In genomic region chr10:114616516-114616915, GRCh38 we compare ENCODE assay signal across 23 cellular contexts. TPM values are rescaled to one million over a fixed set of nuclear protein-coding genes. Genes with fewer than 3 reads are reported as not detected.
DNase-seq lines count a peak whose midpoint lies in the region; ATAC-seq and TF ChIP-seq lines count a peak whose summit lies in the region.
"Had no signal": no experiment of that assay in that cellular context is flagged by ENCODE, and none has a peak within 500 bp of the region (broad histone marks: within the 10 kb centered on the region; RNA-seq: fewer than 3 reads in every experiment).

No MANE protein-coding gene starts in this region.

- TF ChIP-seq CTCF in esophagus squamous epithelium (IDR thresholded peaks at IDR 0.05) = no peak

- H3K4me3 ChIP-seq in esophagus squamous epithelium = no peak overlapping the region
- H3K4me3 ChIP-seq: PC-9 had no signal

- no peak for ATAC-seq in HG03135 (IDR thresholded peaks at IDR 0.05; ENCODE audit: unreplicated experiment)

- H3K9me3 ChIP-seq in esophagus squamous epithelium = no peaks in the 10 kb centered on the region
- H3K9me3 ChIP-seq: BE2C had no signal

- TF ChIP-seq POLR2A in esophagus squamous epithelium (IDR thresholded peaks at IDR 0.05) = no peak

- 85 to 91% methylated on average over 4 of the region's 4 CpGs for WGBS in esophagus squamous epithelium, 2 donors

- H3K4me1 ChIP-seq in esophagus squamous epithelium = peaks cover 10 to 47% (median 12%) of the 10 kb centered on the region in 3 donors
- H3K4me1 ChIP-seq: BE2C had no signal

- intact Hi-C loops in esophagus squamous epithelium (cut with DNase I) = no loop called here

- H3K36me3 ChIP-seq in esophagus squamous epithelium = peaks cover 0 to 4% (median 0%) of the 10 kb centered on the region in 3 donors
- H3K36me3 ChIP-seq: BE2C had no signal

- H3K27me3 ChIP-seq in esophagus squamous epithelium = no peaks in the 10 kb centered on the region
- H3K27me3 ChIP-seq: BE2C had no signal

- DNase-seq in AG20443 (ENCODE audit: low spot score) = peak; percentile 27
- peak; percentile 58 for DNase-seq in EH (ENCODE audit: low read depth)
- DNase-seq in M059J (ENCODE audit: low read depth) = peak; percentile 39
- no peak for DNase-seq in esophagus squamous epithelium (lab: John Stamatoyannopoulos, UW)
- DNase-seq in NCI-H1105 treated with DMSO at 0.1 percent for 48 hours (lab: John Stamatoyannopoulos, UW) = no peak
- no peak for DNase-seq in activated CD4-positive, CD25-positive, alpha-beta regulatory T cell (lab: John Stamatoyannopoulos, UW)
- DNase-seq in GOT3 (lab: John Stamatoyannopoulos, UW) = no peak
- DNase-seq: BE2C; Calu3; CD8-positive, alpha-beta memory T cell; DMS79 treated with DMSO at 0.1 percent for 48 hours; H7; Karpas-422; MV-4-11; NCI-H1105; NCI-H146; NCI-H1930; NCI-H446 treated with DMSO at 0.1 percent for 48 hours; NCI-H526; PC-9; SHP77 treated with DMSO at 0.1 percent for 48 hours had no signal

- H3K27ac ChIP-seq in esophagus squamous epithelium = peak overlapping the region in 3 of 4 donors; percentile 46 to 87 (median 86)
- H3K27ac ChIP-seq: PC-9, RWPE1 had no signal

RNA-seq across cellular contexts. Expression of gene ABLIM1, which starts 41.6 kb away (rescaled TPM):
- 1.4 and 5.8 TPM in 2 replicates for total RNA-seq in M059J (2014; rRNA removed; shearing (Covaris generic))
- 100 to 1,000 TPM; 185 to 345 (median 304) TPM for total RNA-seq in esophagus squamous epithelium

Comparison
In these comparisons a context has a peak if more than half of its experiments do, and no peak if none do; other contexts are left out.
1. DNase-seq: peak in AG20443 (single experiment), EH (single experiment) and M059J (single experiment); none in esophagus squamous epithelium (single experiment), NCI-H1105 treated with DMSO at 0.1 percent for 48 hours (single experiment), activated CD4-positive, CD25-positive, alpha-beta regulatory T cell (0 of 4) and GOT3 (single experiment).
2. RNA of gene ABLIM1, which starts 41.6 kb away (total RNA-seq): 185 to 345 TPM in esophagus squamous epithelium; 1.4 to 5.8 TPM in M059J; every median in the first group is over 10 times any median in the second.